In genomic region chr5:73938280-73938937, GRCh38 we compare ENCODE assay signal across 11 cellular contexts.
A peak's percentile ranks its signal among the peaks of the same experiment; 100 is the strongest.
DNase-seq lines count a peak whose midpoint lies in the region; ATAC-seq and TF ChIP-seq lines count a peak whose summit lies in the region.
"Had no signal": no experiment of that assay in that cellular context is flagged by ENCODE, and none has a peak within 500 bp of the region (broad histone marks: within the 10 kb centered on the region; RNA-seq: fewer than 3 reads in every experiment).

No MANE protein-coding gene starts in this region.

- H3K4me3 Mint-ChIP-seq in osteocyte (ENCODE audit: unreplicated experiment) = peak overlapping the region; percentile 59
- H3K4me3 Mint-ChIP-seq: activated CD8-positive, alpha-beta T cell treated with anti-CD3 and anti-CD28 coated beads for 36 hours had no signal

- H3K36me3 Mint-ChIP-seq in osteocyte (ENCODE audit: unreplicated experiment) = peaks cover 21% of the 10 kb centered on the region

- no peak overlapping the region for H3K4me3 ChIP-seq in RWPE2 (ENCODE audit: severe bottlenecking)
- no peak overlapping the region for H3K4me3 ChIP-seq in right atrium auricular region

- H3K4me1 ChIP-seq in RWPE2 (ENCODE audit: insufficient read depth, poor library complexity, severe bottlenecking) (peaks cover 31% of the 10 kb centered on the region), right atrium auricular region (no peaks in the 10 kb centered on the region)

- H3K36me3 ChIP-seq in RWPE2 (ENCODE audit: low read depth) (peaks cover 19% of the 10 kb centered on the region), right atrium auricular region (no peaks in the 10 kb centered on the region)

- TF ChIP-seq CTCF in RWPE2 (IDR thresholded peaks at IDR 0.05; ENCODE audit: poor library complexity, severe bottlenecking) = no peak
- TF ChIP-seq CTCF in osteocyte (IDR thresholded peaks at IDR 0.05) = no peak
- TF ChIP-seq CTCF in right atrium auricular region (IDR thresholded peaks at IDR 0.05) = no peak

- H3K27me3 Mint-ChIP-seq in osteocyte (ENCODE audit: unreplicated experiment) = no peaks in the 10 kb centered on the region

- H3K27ac ChIP-seq in RWPE2 (ENCODE audit: poor library complexity, severe bottlenecking) = peak overlapping the region; percentile 88
- no peak overlapping the region for H3K27ac ChIP-seq in right atrium auricular region

- peak; percentile 94 for ATAC-seq in RWPE2 (ENCODE audit: low read depth)
- no peak for ATAC-seq in HG03457 (IDR thresholded peaks at IDR 0.05; ENCODE audit: unreplicated experiment)
- ATAC-seq: activated CD8-positive, alpha-beta T cell treated with anti-CD3 and anti-CD28 coated beads for 36 hours had no signal

- peak overlapping the region; percentile 98 for H3K27ac Mint-ChIP-seq in osteocyte (ENCODE audit: unreplicated experiment)
- H3K27ac Mint-ChIP-seq: activated CD8-positive, alpha-beta T cell treated with anti-CD3 and anti-CD28 coated beads for 36 hours had no signal

- H3K9me3 Mint-ChIP-seq in osteocyte (ENCODE audit: unreplicated experiment) = no peaks in the 10 kb centered on the region
- H3K9me3 Mint-ChIP-seq: activated CD8-positive, alpha-beta T cell treated with anti-CD3 and anti-CD28 coated beads for 36 hours had no signal

- H3K27me3 ChIP-seq in RWPE2 (ENCODE audit: insufficient read depth, poor library complexity, severe bottlenecking) = no peaks in the 10 kb centered on the region
- H3K27me3 ChIP-seq in right atrium auricular region = no peaks in the 10 kb centered on the region

- peaks cover 71% of the 10 kb centered on the region for H3K4me1 Mint-ChIP-seq in osteocyte (ENCODE audit: unreplicated experiment)

- no peaks in the 10 kb centered on the region for H3K9me3 ChIP-seq in RWPE2 (ENCODE audit: severe bottlenecking)
- H3K9me3 ChIP-seq in right atrium auricular region = peaks cover 0 to 9% of the 10 kb centered on the region in 2 donors

- peak; percentile 98 for DNase-seq in EH (ENCODE audit: low read depth)
- DNase-seq in RWPE2 (ENCODE audit: low spot score) = peak; percentile 74
- peak; percentile 77 for DNase-seq in epidermal melanocyte (ENCODE audit: insufficient read length, low spot score)
- no peak for DNase-seq in osteocyte (ENCODE audit: extremely low spot score, unreplicated experiment)
- no peak for DNase-seq in SIG-M5 (lab: John Stamatoyannopoulos, UW)
- no peak for DNase-seq in right atrium auricular region (ENCODE audit: low spot score)
- DNase-seq in germinal center (ENCODE audit: low spot score) = no peak
- DNase-seq: activated CD8-positive, alpha-beta T cell treated with anti-CD3 and anti-CD28 coated beads for 36 hours; hippocampal formation; NCI-H1417 had no signal

Comparison
In these comparisons a context has a peak if more than half of its experiments do, and no peak if none do; other contexts are left out.
1. DNase-seq: peak in EH (single experiment), RWPE2 (single experiment) and epidermal melanocyte (single experiment); none in osteocyte (single experiment), SIG-M5 (single experiment), right atrium auricular region (single experiment) and germinal center (single experiment).